Comparison of ENCODE assay signal across 8 cellular contexts in genomic region chr17:81702934-81703746, GRCh38. TPM values are rescaled to one million over a fixed set of nuclear protein-coding genes. Genes with fewer than 3 reads are reported as not detected.
DNase-seq lines count a peak whose midpoint lies in the region; ATAC-seq and TF ChIP-seq lines count a peak whose summit lies in the region.

TSS of gene MRPL12 (plus strand) at chr17:81703367. CDS start at chr17:81703502, 135 bp downstream.

- peaks cover 70% of the 10 kb centered on the region for H3K79me2 ChIP-seq in OCI-LY3 (ENCODE audit: low read length)

- H4K20me1 ChIP-seq in OCI-LY3 (ENCODE audit: insufficient read depth, low read length), result peaks cover 6% of the 10 kb centered on the region

- peak within 1 kb of the TSS; percentile 95 for H3K9ac ChIP-seq in OCI-LY3 (ENCODE audit: low read length)

- DNase-seq in D341Med (ENCODE audit: low spot score), result peak; percentile 99
- DNase-seq in HuH-7.5 (ENCODE audit: low spot score), result peak; percentile 97
- peak; percentile 88 for DNase-seq in activated T-cell treated with anti-CD3 and anti-CD28 coated beads for 24 hours (ENCODE audit: low read depth)
- DNase-seq in epithelial cell of prostate (ENCODE audit: low read depth, low spot score), result peak; percentile 55
- DNase-seq in mucosa of descending colon, result peak; percentile 95 to 96 (median 96)
- peak; percentile 76 for DNase-seq in stimulated activated CD8-positive, alpha-beta memory T cell treated with anti-CD3 and anti-CD28 coated beads, Interleukin-4, amount 100 ng/mL, for 1 hour (ENCODE audit: low read depth in 2 of 2, low spot score in 1 of 2)

- H3K36me3 ChIP-seq in OCI-LY3 (replicated peaks; ENCODE audit: low read depth, low read length) (peaks cover 49% of the 10 kb centered on the region), mucosa of descending colon (ENCODE audit: low read depth) (no peaks in the 10 kb centered on the region)

- H3K9me3 ChIP-seq in OCI-LY3 (ENCODE audit: insufficient read depth, low read length), result no peaks in the 10 kb centered on the region
- no peaks in the 10 kb centered on the region for H3K9me3 ChIP-seq in mucosa of descending colon

- intact Hi-C loops in mucosa of descending colon (cut with DNase I, micrococcal nuclease), result no loop called here

- peak within 1 kb of the TSS; percentile 68 for H3K27ac ChIP-seq in OCI-LY3 (ENCODE audit: low read length)
- peak within 1 kb of the TSS; percentile 90 for H3K27ac ChIP-seq in epithelial cell of prostate

- ATAC-seq in GM21423 (IDR thresholded peaks at IDR 0.05; ENCODE audit: unreplicated experiment) (peak; percentile 72), mucosa of descending colon (peak; percentile 96)

- H3K27me3 ChIP-seq in OCI-LY3 (ENCODE audit: low read depth, low read length), result no peaks in the 10 kb centered on the region

- H2AFZ ChIP-seq in OCI-LY3 (ENCODE audit: low read depth, low read length), result 0 out of 2 replicates have a peak within 1 kb of the TSS, but pooled peaks have one; percentile 16

- peaks cover 19% of the 10 kb centered on the region for H3K4me1 ChIP-seq in OCI-LY3 (ENCODE audit: low read length)
- H3K4me1 ChIP-seq in mucosa of descending colon (ENCODE audit: low read depth), result peaks cover 29% of the 10 kb centered on the region

- H3K4me2 ChIP-seq in OCI-LY3 (ENCODE audit: low read length), result peak within 1 kb of the TSS; percentile 95

- TF ChIP-seq CTCF in OCI-LY3 (IDR thresholded peaks at IDR 0.05; ENCODE audit: low read depth, low read length) (no peak), mucosa of descending colon (IDR thresholded peaks at IDR 0.05) (no peak)

- H3K4me3 ChIP-seq in OCI-LY3 (ENCODE audit: low read length) (peak within 1 kb of the TSS; percentile 95), mucosa of descending colon (peak within 1 kb of the TSS; percentile 97)

RNA-seq across cellular contexts. Expression of gene MRPL12, which starts in this region (rescaled TPM):
- total RNA-seq in mucosa of descending colon, result 100 to 1,000 TPM in 2 of 3 donors, 10 to 100 TPM in 1; 69.0 to 109 (median 108) TPM

Comparison
In these comparisons a context has a peak if more than half of its experiments do, and no peak if none do; other contexts are left out.
1. Peak in every context shown above with its lines: DNase-seq, ATAC-seq, H3K4me3 ChIP-seq and H3K27ac ChIP-seq.